17 cellular contexts compared by ENCODE assay signal in genomic region chr1:40810915-40811314, GRCh38. TPM values are rescaled to one million over a fixed set of nuclear protein-coding genes. Genes with fewer than 3 reads are reported as not detected.
A peak's percentile ranks its signal among the peaks of the same experiment; 100 is the strongest.
DNase-seq lines count a peak whose midpoint lies in the region; ATAC-seq, FAIRE-seq and TF ChIP-seq lines count a peak whose summit lies in the region.
"Had no signal": no experiment of that assay in that cellular context is flagged by ENCODE, and none has a peak within 500 bp of the region (broad histone marks: within the 10 kb centered on the region; RNA-seq: fewer than 3 reads in every experiment).

No MANE protein-coding gene starts in this region.

- H3K36me3 Mint-ChIP-seq in memory B cell, result no peaks in the 10 kb centered on the region
- no peaks in the 10 kb centered on the region for H3K36me3 Mint-ChIP-seq in stimulated activated effector memory CD8-positive, alpha-beta T cell treated with anti-CD3 and anti-CD28 coated beads, Interleukin-12 subunit alpha, Interleukin-12 subunit beta, amount 100 ng/mL, for 72 hours
- H3K36me3 Mint-ChIP-seq: CD8-positive, alpha-beta T cell had no signal

- H3K36me3 ChIP-seq in Karpas-422 (ENCODE audit: insufficient read depth, low read length) (no peaks in the 10 kb centered on the region), K562 (ENCODE audit: control insufficient read depth, insufficient read depth, low read length) (no peaks in the 10 kb centered on the region)
- H3K36me3 ChIP-seq: BLaER1 treated with 17β-estradiol and CSF1 and Interleukin-3, amounts not matched to agents 10 nM and 100 nM had no signal

- H3K9ac ChIP-seq in Karpas-422 (ENCODE audit: low read length) (no peak overlapping the region), K562 (ENCODE audit: insufficient read depth in 1 of 2, low read depth in 2 of 2, low read length in 2 of 2) (no peak overlapping the region)
- H3K9ac ChIP-seq: BLaER1 treated with 17β-estradiol and CSF1 and Interleukin-3, amounts not matched to agents 10 nM and 100 nM had no signal

- intact Hi-C loops in K562 (cut with micrococcal nuclease), result no loop called here

- no peaks in the 10 kb centered on the region for H3K9me3 ChIP-seq in Karpas-422 (ENCODE audit: low read length)
- H3K9me3 ChIP-seq in K562 (replicated peaks; ENCODE audit: control insufficient read depth, insufficient read depth, low read depth, low read length), result no peaks in the 10 kb centered on the region
- H3K9me3 ChIP-seq: BLaER1 treated with 17β-estradiol and CSF1 and Interleukin-3, amounts not matched to agents 10 nM and 100 nM had no signal

- H4K20me1 ChIP-seq in Karpas-422 (ENCODE audit: insufficient read depth, low read depth, low read length), result no peaks in the 10 kb centered on the region
- peaks cover 2% of the 10 kb centered on the region; the same call in 1 of the 2 replicates for H4K20me1 ChIP-seq in K562 (replicated peaks; ENCODE audit: control insufficient read depth, insufficient read depth, low read length)

- peak overlapping the region; percentile 88 for H3K27ac Mint-ChIP-seq in memory B cell
- peak overlapping the region; percentile 82 for H3K27ac Mint-ChIP-seq in stimulated activated effector memory CD8-positive, alpha-beta T cell treated with anti-CD3 and anti-CD28 coated beads, Interleukin-12 subunit alpha, Interleukin-12 subunit beta, amount 100 ng/mL, for 72 hours
- H3K27ac Mint-ChIP-seq: CD8-positive, alpha-beta T cell had no signal

- POLR2A ChIA-PET in K562 (lab: Yijun Ruan, JAX), result interaction anchor here (0.8 to 3.7 kb wide), 4 partner anchors 10 to 109 kb away, joined by 3 to 17 read pairs (median 4); no protein-coding TSS in a partner anchor

- peaks cover 9% of the 10 kb centered on the region for H3K9me1 ChIP-seq in K562 (ENCODE audit: control insufficient read depth, insufficient read depth, low read length)

- H3K9me2 ChIP-seq in Karpas-422 (replicated peaks; ENCODE audit: insufficient read depth, low read length), result no peaks in the 10 kb centered on the region

- FAIRE-seq in K562 (lab: Jason Lieb, UNC), result peak; percentile 42
- FAIRE-seq: GM19239 had no signal

- H3K9me3 Mint-ChIP-seq in memory B cell, result no peaks in the 10 kb centered on the region
- H3K9me3 Mint-ChIP-seq in stimulated activated effector memory CD8-positive, alpha-beta T cell treated with anti-CD3 and anti-CD28 coated beads, Interleukin-12 subunit alpha, Interleukin-12 subunit beta, amount 100 ng/mL, for 72 hours, result no peaks in the 10 kb centered on the region
- H3K9me3 Mint-ChIP-seq: CD8-positive, alpha-beta T cell; H9 had no signal

- ATAC-seq in K562 (peak; percentile 15), memory B cell (ENCODE audit: low read depth) (no peak), GM18867 (IDR thresholded peaks at IDR 0.05; ENCODE audit: unreplicated experiment) (no peak), GM21423 (IDR thresholded peaks at IDR 0.05; ENCODE audit: unreplicated experiment) (no peak)
- no peak for ATAC-seq in stimulated activated effector memory CD8-positive, alpha-beta T cell treated with anti-CD3 and anti-CD28 coated beads, Interleukin-12 subunit alpha, Interleukin-12 subunit beta, amount 100 ng/mL, for 72 hours
- ATAC-seq: CD8-positive, alpha-beta T cell had no signal

- H3K4me3 ChIP-seq in Karpas-422 (ENCODE audit: low read length) (no peak overlapping the region), K562 (no peak overlapping the region)
- H3K4me3 ChIP-seq: BLaER1 treated with 17β-estradiol and CSF1 and Interleukin-3, amounts not matched to agents 10 nM and 100 nM had no signal

- no peak for TF ChIP-seq RAD21 in K562 (CRISPR knock-in tag; conservative IDR thresholded peaks at IDR 0.05 in 1 of 2, IDR thresholded peaks at IDR 0.05 in 1 of 2)

- H2AFZ ChIP-seq in Karpas-422 (ENCODE audit: low read length), result no peak overlapping the region
- H2AFZ ChIP-seq in K562 (ENCODE audit: low read depth, low read length), result no peak overlapping the region

- H3K79me2 ChIP-seq in Karpas-422 (ENCODE audit: low read length) (peaks cover 6% of the 10 kb centered on the region; the same call in 1 of the 2 replicates), K562 (ENCODE audit: control insufficient read depth, insufficient read depth, low read length) (no peaks in the 10 kb centered on the region)

- WGBS in K562 (ENCODE audit: insufficient coverage, low coverage, missing lambda C conversion rate), result 17% methylated on average over 4 of the region's 4 CpGs

- no peak for TF ChIP-seq EP300 in K562 (IDR thresholded peaks at IDR 0.05; ENCODE audit: low read length)

- H3K4me1 ChIP-seq in Karpas-422 (ENCODE audit: low read length) (peaks cover 56% of the 10 kb centered on the region), K562 (replicated peaks in 1 of 2; ENCODE audit: control insufficient read depth in 2 of 2, insufficient read depth in 2 of 2, low read length in 2 of 2) (peaks cover 36 to 44% of the 10 kb centered on the region in 2 experiments)

- BruUV-seq in K562 (replicated peaks; lab: Mats Ljungman, UMichigan), result no TSS peak

- H3K27ac ChIP-seq in Karpas-422 (ENCODE audit: low read length) (peak overlapping the region; percentile 100; the same call in 1 of the 2 replicates), K562 (ENCODE audit: extremely low read depth, low read depth, low read length) (no peak overlapping the region)
- H3K27ac ChIP-seq: BLaER1 treated with 17β-estradiol and CSF1 and Interleukin-3, amounts not matched to agents 10 nM and 100 nM had no signal

- CTCF ChIA-PET in K562 (lab: Yijun Ruan, JAX; ENCODE audit: low intra/inter-chr PET ratio), result no interaction called here

- H3K4me1 Mint-ChIP-seq in memory B cell, result peaks cover 19% of the 10 kb centered on the region
- peaks cover 21% of the 10 kb centered on the region for H3K4me1 Mint-ChIP-seq in stimulated activated effector memory CD8-positive, alpha-beta T cell treated with anti-CD3 and anti-CD28 coated beads, Interleukin-12 subunit alpha, Interleukin-12 subunit beta, amount 100 ng/mL, for 72 hours

- no peaks in the 10 kb centered on the region for H3K27me3 ChIP-seq in Karpas-422 (ENCODE audit: low read length)
- H3K27me3 ChIP-seq in K562 (ENCODE audit: control insufficient read depth in 2 of 2, insufficient read depth in 2 of 2, low read length in 2 of 2), result no peaks in the 10 kb centered on the region
- H3K27me3 ChIP-seq: BLaER1 treated with 17β-estradiol and CSF1 and Interleukin-3, amounts not matched to agents 10 nM and 100 nM had no signal

- TF ChIP-seq CTCF in K562 (IDR thresholded peaks at IDR 0.05 in 2 of 3, conservative IDR thresholded peaks at IDR 0.05 in 1 of 3; ENCODE audit: insufficient read depth in 2 of 3, low read depth in 1 of 3, low read length in 3 of 3), result no peak

- H3K4me3 Mint-ChIP-seq in memory B cell, result no peak overlapping the region
- H3K4me3 Mint-ChIP-seq in stimulated activated effector memory CD8-positive, alpha-beta T cell treated with anti-CD3 and anti-CD28 coated beads, Interleukin-12 subunit alpha, Interleukin-12 subunit beta, amount 100 ng/mL, for 72 hours, result no peak overlapping the region
- H3K4me3 Mint-ChIP-seq: B cell; CD8-positive, alpha-beta T cell; H9 had no signal

- H3K27me3 Mint-ChIP-seq in memory B cell, result no peaks in the 10 kb centered on the region
- H3K27me3 Mint-ChIP-seq: B cell had no signal

- DNase-seq in Karpas-422, result no peak
- DNase-seq in K562 (ENCODE audit: extremely low read depth in 1 of 4, low spot score in 3 of 4), result peak; percentile 32 to 42 (median 33)
- no peak for DNase-seq in memory B cell (ENCODE audit: low spot score in 2 of 2)
- DNase-seq in stimulated activated effector memory CD8-positive, alpha-beta T cell treated with anti-CD3 and anti-CD28 coated beads, Interleukin-12 subunit alpha, Interleukin-12 subunit beta, amount 100 ng/mL, for 72 hours (ENCODE audit: low spot score in 2 of 2), result no peak
- no peak for DNase-seq in NK-92 (lab: John Stamatoyannopoulos, UW; ENCODE audit: unreplicated experiment)
- DNase-seq: Calu3; CD8-positive, alpha-beta T cell; DMS79 treated with DMSO at 0.1 percent for 48 hours; GF-D8; GOT3; H9 had no signal

- in situ Hi-C loops in K562 (cut with MboI), result no loop called here

- no peak for TF ChIP-seq POLR2A in K562 (conservative IDR thresholded peaks at IDR 0.05)

- H3K4me2 ChIP-seq in Karpas-422 (ENCODE audit: low read depth, low read length, poor library complexity, severe bottlenecking), result no peak overlapping the region
- H3K4me2 ChIP-seq in K562 (ENCODE audit: insufficient read depth, low read length), result no peak overlapping the region

RNA-seq across cellular contexts. Expression of gene KCNQ4, which starts 27.3 kb away (rescaled TPM):
- total RNA-seq in Karpas-422 (2014; rRNA removed; shearing (Covaris generic); ENCODE audit: low replicate concordance), result 2.3 and 3.2 TPM in 2 replicates
- total RNA-seq in K562 (2011; cell fraction: chromatin; rRNA removed; ENCODE audit: low replicate concordance), result 4.1 and 12.8 TPM in 2 replicates
- 7.4 and 7.5 TPM in 2 replicates for total RNA-seq in K562 (2011; cell fraction: nucleolus; rRNA removed)
- 4.4 and 4.6 TPM in 2 replicates for total RNA-seq in K562 (2011; cell fraction: nucleoplasm; rRNA removed)
- total RNA-seq in K562 (2014; rRNA removed) (1.6 and 1.8 TPM in 2 replicates), K562 (2014; rRNA removed; fragmentation: Illumina TruSeq; extraction: Trizol) (0.64 and 0.76 TPM in 2 replicates), K562 (2015; rRNA removed; fragmentation: Illumina TruSeq; extraction: Trizol) (0.72 and 0.79 TPM in 2 replicates), K562 (2021) (3.8 and 4.1 TPM in 2 replicates)
- polyA plus RNA-seq in K562 (2011; rRNA removed) (0.79 and 1.7 TPM in 2 replicates), K562 (2014; fragmentation: Illumina TruSeq; extraction: Trizol) (3.5 and 3.8 TPM in 2 replicates), K562 (2014; fragmentation: Nextera tagmentation; extraction: Ambion mirVana) (under 1 TPM; 0.07 to 0.27 TPM), K562 (2014; rRNA removed) (3.4 and 3.7 TPM in 2 replicates)
- 1.1 and 1.3 TPM in 2 replicates for polyA plus RNA-seq in K562 (2011; cell fraction: cytosol; rRNA removed)
- 6.3 and 9.8 TPM in 2 replicates for polyA plus RNA-seq in K562 (2011; cell fraction: nucleus; rRNA removed)
- polyA plus RNA-seq in K562 (2012), result 2.5 and 4.6 TPM in 2 replicates
- polyA minus RNA-seq in K562 (2011; rRNA and poly(A)+ RNA removed), result 0.42 and 0.49 TPM in 2 replicates
- 1.0 TPM in 2 replicates for polyA minus RNA-seq in K562 (2011; cell fraction: cytosol; rRNA and poly(A)+ RNA removed)
- 3.6 and 3.7 TPM in 2 replicates for polyA minus RNA-seq in K562 (2011; cell fraction: nucleus; rRNA and poly(A)+ RNA removed)
- total RNA-seq: A172 had no signal

RNA-seq across cellular contexts. Expression of gene CITED4, which starts 51.2 kb away (rescaled TPM):
- total RNA-seq in Karpas-422 (2014; rRNA removed; shearing (Covaris generic); ENCODE audit: low replicate concordance), result not detected in 2 replicates
- 0.37 TPM in 1 of 2 replicates, not detected in the other for total RNA-seq in K562 (2011; cell fraction: chromatin; rRNA removed; ENCODE audit: low replicate concordance)
- 0.92 and 1.0 TPM in 2 replicates for total RNA-seq in K562 (2011; cell fraction: nucleolus; rRNA removed)
- total RNA-seq in K562 (2011; cell fraction: nucleoplasm; rRNA removed), result 0.51 TPM in 1 of 2 replicates, not detected in the other
- total RNA-seq in K562 (2014; rRNA removed) (0.36 and 0.69 TPM in 2 replicates), K562 (2014; rRNA removed; fragmentation: Illumina TruSeq; extraction: Trizol) (0.11 TPM in 1 of 2 replicates, not detected in the other), K562 (2015; rRNA removed; fragmentation: Illumina TruSeq; extraction: Trizol) (0.11 TPM in 1 of 2 replicates, not detected in the other), K562 (2021) (0.89 and 1.2 TPM in 2 replicates)
- polyA plus RNA-seq in K562 (2011; rRNA removed) (0.07 and 0.17 TPM in 2 replicates), K562 (2014; fragmentation: Illumina TruSeq; extraction: Trizol) (0.12 TPM in 1 of 2 replicates, not detected in the other), K562 (2014; fragmentation: Nextera tagmentation; extraction: Ambion mirVana) (not detected), K562 (2014; rRNA removed) (0.23 and 0.48 TPM in 2 replicates)
- 0.04 and 1.2 TPM in 2 replicates for polyA plus RNA-seq in K562 (2011; cell fraction: cytosol; rRNA removed)
- polyA plus RNA-seq in K562 (2011; cell fraction: nucleus; rRNA removed), result 0.08 and 0.85 TPM in 2 replicates
- polyA plus RNA-seq in K562 (2012), result 0.51 and 1.2 TPM in 2 replicates
- not detected in 2 replicates for polyA minus RNA-seq in K562 (2011; rRNA and poly(A)+ RNA removed)
- not detected in 2 replicates for polyA minus RNA-seq in K562 (2011; cell fraction: cytosol; rRNA and poly(A)+ RNA removed)
- 0.44 and 0.54 TPM in 2 replicates for polyA minus RNA-seq in K562 (2011; cell fraction: nucleus; rRNA and poly(A)+ RNA removed)

Comparison
In these comparisons a context has a peak if more than half of its experiments do, and no peak if none do; other contexts are left out.
1. DNase-seq: peak in K562 (4 of 4); none in Karpas-422 (single experiment), memory B cell (0 of 2), stimulated activated effector memory CD8-positive, alpha-beta T cell treated with anti-CD3 and anti-CD28 coated beads, Interleukin-12 subunit alpha, Interleukin-12 subunit beta, amount 100 ng/mL, for 72 hours (0 of 2) and NK-92 (single experiment).